Comparison of ENCODE assay signal across 1 cellular context in the genomic region with DNA sequence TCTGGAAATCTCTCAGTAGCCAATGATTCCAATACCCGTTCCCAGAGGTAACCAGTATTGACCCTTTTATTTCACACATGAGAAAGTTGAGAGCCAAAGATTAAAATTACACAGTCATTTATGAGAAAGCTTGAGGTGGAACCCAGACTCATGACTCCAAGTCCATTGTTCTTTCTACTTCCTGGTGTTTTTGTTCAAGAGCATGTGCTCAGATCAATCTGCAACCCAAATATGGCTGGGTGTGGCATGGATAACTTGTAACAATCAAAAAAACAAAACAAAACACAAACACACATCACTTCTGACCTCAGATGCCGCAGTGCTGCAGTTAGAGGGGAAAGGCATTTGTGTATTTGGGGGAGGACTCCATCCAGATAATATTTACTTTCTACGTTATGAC.
TF ChIP-seq lines count a peak whose summit lies in the region.

No MANE protein-coding gene starts in this region.

TF ChIP-seq in GM23338, 12 proteins besides CTCF, POLR2A, EP300 and RAD21 (continued from another document):
- TF ChIP-seq, protein P1, sequence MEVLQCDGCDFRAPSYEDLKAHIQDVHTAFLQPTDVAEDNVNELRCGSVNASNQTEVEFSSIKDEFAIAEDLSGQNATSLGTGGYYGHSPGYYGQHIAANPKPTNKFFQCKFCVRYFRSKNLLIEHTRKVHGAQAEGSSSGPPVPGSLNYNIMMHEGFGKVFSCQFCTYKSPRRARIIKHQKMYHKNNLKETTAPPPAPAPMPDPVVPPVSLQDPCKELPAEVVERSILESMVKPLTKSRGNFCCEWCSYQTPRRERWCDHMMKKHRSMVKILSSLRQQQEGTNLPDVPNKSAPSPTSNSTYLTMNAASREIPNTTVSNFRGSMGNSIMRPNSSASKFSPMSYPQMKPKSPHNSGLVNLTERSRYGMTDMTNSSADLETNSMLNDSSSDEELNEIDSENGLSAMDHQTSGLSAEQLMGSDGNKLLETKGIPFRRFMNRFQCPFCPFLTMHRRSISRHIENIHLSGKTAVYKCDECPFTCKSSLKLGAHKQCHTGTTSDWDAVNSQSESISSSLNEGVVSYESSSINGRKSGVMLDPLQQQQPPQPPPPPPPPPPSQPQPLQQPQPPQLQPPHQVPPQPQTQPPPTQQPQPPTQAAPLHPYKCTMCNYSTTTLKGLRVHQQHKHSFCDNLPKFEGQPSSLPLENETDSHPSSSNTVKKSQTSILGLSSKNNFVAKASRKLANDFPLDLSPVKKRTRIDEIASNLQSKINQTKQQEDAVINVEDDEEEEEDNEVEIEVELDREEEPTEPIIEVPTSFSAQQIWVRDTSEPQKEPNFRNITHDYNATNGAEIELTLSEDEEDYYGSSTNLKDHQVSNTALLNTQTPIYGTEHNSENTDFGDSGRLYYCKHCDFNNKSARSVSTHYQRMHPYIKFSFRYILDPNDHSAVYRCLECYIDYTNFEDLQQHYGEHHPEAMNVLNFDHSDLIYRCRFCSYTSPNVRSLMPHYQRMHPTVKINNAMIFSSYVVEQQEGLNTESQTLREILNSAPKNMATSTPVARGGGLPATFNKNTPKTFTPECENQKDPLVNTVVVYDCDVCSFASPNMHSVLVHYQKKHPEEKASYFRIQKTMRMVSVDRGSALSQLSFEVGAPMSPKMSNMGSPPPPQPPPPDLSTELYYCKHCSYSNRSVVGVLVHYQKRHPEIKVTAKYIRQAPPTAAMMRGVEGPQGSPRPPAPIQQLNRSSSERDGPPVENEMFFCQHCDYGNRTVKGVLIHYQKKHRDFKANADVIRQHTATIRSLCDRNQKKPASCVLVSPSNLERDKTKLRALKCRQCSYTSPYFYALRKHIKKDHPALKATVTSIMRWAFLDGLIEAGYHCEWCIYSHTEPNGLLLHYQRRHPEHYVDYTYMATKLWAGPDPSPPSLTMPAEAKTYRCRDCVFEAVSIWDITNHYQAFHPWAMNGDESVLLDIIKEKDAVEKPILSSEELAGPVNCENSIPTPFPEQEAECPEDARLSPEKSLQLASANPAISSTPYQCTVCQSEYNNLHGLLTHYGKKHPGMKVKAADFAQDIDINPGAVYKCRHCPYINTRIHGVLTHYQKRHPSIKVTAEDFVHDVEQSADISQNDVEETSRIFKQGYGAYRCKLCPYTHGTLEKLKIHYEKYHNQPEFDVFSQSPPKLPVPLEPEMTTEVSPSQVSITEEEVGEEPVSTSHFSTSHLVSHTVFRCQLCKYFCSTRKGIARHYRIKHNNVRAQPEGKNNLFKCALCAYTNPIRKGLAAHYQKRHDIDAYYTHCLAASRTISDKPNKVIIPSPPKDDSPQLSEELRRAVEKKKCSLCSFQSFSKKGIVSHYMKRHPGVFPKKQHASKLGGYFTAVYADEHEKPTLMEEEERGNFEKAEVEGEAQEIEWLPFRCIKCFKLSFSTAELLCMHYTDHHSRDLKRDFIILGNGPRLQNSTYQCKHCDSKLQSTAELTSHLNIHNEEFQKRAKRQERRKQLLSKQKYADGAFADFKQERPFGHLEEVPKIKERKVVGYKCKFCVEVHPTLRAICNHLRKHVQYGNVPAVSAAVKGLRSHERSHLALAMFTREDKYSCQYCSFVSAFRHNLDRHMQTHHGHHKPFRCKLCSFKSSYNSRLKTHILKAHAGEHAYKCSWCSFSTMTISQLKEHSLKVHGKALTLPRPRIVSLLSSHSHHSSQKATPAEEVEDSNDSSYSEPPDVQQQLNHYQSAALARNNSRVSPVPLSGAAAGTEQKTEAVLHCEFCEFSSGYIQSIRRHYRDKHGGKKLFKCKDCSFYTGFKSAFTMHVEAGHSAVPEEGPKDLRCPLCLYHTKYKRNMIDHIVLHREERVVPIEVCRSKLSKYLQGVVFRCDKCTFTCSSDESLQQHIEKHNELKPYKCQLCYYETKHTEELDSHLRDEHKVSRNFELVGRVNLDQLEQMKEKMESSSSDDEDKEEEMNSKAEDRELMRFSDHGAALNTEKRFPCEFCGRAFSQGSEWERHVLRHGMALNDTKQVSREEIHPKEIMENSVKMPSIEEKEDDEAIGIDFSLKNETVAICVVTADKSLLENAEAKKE (CRISPR knock-in tag; IDR thresholded peaks at IDR 0.05): no peak
